15 cellular contexts compared by ENCODE assay signal in the genomic region with DNA sequence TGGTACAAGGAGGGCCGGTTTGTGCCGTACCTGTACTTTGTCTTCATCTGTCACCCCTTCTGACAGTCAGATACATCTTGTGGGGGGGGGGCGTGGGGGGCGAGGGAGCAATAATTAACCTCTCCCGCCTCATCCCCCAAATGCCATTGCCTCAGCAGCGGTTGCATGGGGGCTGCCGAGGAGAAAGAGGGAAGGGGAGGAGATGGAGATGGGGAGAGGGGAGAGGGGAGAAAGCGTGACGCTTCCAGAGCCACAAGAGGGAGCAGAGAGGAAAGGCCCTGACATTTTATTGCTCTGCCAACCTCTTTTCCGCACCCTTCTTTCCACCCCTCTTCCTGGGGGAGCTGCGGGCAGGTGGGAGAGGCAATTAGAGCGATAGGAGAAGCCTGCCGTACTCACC. TPM values are rescaled to one million over a fixed set of nuclear protein-coding genes. Genes with fewer than 3 reads are reported as not detected.
A peak's percentile ranks its signal among the peaks of the same experiment; 100 is the strongest.
DNase-seq lines count a peak whose midpoint lies in the region; ATAC-seq and TF ChIP-seq lines count a peak whose summit lies in the region.
"Had no signal": no experiment of that assay in that cellular context is flagged by ENCODE, and none has a peak within 500 bp of the region (broad histone marks: within the 10 kb centered on the region; RNA-seq: fewer than 3 reads in every experiment).

No MANE protein-coding gene starts in this region.

- ATAC-seq in left ventricle myocardium superior, result no peak
- ATAC-seq: K562 had no signal

- H3K4me1 ChIP-seq in neuronal stem cell (ENCODE audit: control insufficient read depth in 2 of 2, insufficient read depth in 1 of 2, low read depth in 1 of 2, low read length in 2 of 2), result peaks cover 0 to 6% of the 10 kb centered on the region in 2 donors

- H2AK5ac ChIP-seq in neuronal stem cell (ENCODE audit: low read depth, low read length), result no peak overlapping the region

- intact Hi-C loops in left ventricle myocardium superior (cut with micrococcal nuclease), result no loop called here

- H2AFZ ChIP-seq in neuronal stem cell (ENCODE audit: low read length), result no peak overlapping the region

- no peak overlapping the region for H3K4ac ChIP-seq in neuronal stem cell (ENCODE audit: low read length)

- H3K27ac ChIP-seq in VCaP (no peak overlapping the region), neuronal stem cell (replicated peaks; ENCODE audit: low read length) (no peak overlapping the region)

- DNase-seq in H7, result peak; percentile 79
- no peak for DNase-seq in epithelial cell of proximal tubule (ENCODE audit: low read depth)
- no peak for DNase-seq in neuronal stem cell (ENCODE audit: low spot score)
- DNase-seq in NCI-H1417 (lab: John Stamatoyannopoulos, UW), result no peak
- DNase-seq in left ventricle myocardium superior, result no peak
- no peak for DNase-seq in dedifferentiated amniotic fluid mesenchymal stem cell (ENCODE audit: extremely low spot score)
- DNase-seq: C1 segment of cervical spinal cord, DMS 273 treated with DMSO at 0.1 percent for 48 hours, NCI-H1694, NCI-H446 treated with DMSO at 0.1 percent for 48 hours, NCI-H748 treated with DMSO at 0.1 percent for 48 hours, SHP77 had no signal

- H4K8ac ChIP-seq in neuronal stem cell (ENCODE audit: low read depth, low read length), result no peak overlapping the region

- H3K18ac ChIP-seq in neuronal stem cell (ENCODE audit: low read length), result no peak overlapping the region

- H3K14ac ChIP-seq in neuronal stem cell (ENCODE audit: low read length), result no peak overlapping the region

- H2BK12ac ChIP-seq in neuronal stem cell (ENCODE audit: low read length), result no peak overlapping the region

- TF ChIP-seq CTCF in VCaP (conservative IDR thresholded peaks at IDR 0.05), result 0 out of 2 replicates have a peak, but pooled peaks have one; percentile 7
- peak; percentile 6 for TF ChIP-seq CTCF in epithelial cell of proximal tubule (conservative IDR thresholded peaks at IDR 0.05; ENCODE audit: low read depth, low read length)

- no peak overlapping the region for H2BK15ac ChIP-seq in neuronal stem cell (ENCODE audit: low read length)

- no peak overlapping the region for H2BK5ac ChIP-seq in neuronal stem cell (ENCODE audit: low read length)

- no CpG with 5 or more reads among the region's 13 CpGs for WGBS in neuronal stem cell (ENCODE audit: extremely low coverage in 2 of 2, insufficient read length in 2 of 2, insufficient replicate concordance in 1 of 2), 2 donors

- H2BK120ac ChIP-seq in neuronal stem cell (ENCODE audit: low read depth, low read length), result no peak overlapping the region

- H4K91ac ChIP-seq in neuronal stem cell (ENCODE audit: low read depth, low read length, poor library complexity), result no peak overlapping the region

- H3K79me1 ChIP-seq in neuronal stem cell (ENCODE audit: low read depth, low read length), result no peaks in the 10 kb centered on the region

- no peak overlapping the region for H3K4me2 ChIP-seq in neuronal stem cell (ENCODE audit: insufficient read depth, low read length, poor library complexity, severe bottlenecking)

- H3K9ac ChIP-seq in neuronal stem cell (ENCODE audit: low read depth, low read length, poor library complexity), result no peak overlapping the region

- peaks cover 0 to 3% of the 10 kb centered on the region in 2 donors for H3K9me3 ChIP-seq in neuronal stem cell (replicated peaks in 1 of 2; ENCODE audit: control insufficient read depth in 2 of 2, insufficient read depth in 1 of 2, low read depth in 1 of 2, low read length in 2 of 2)

- H3K4me3 ChIP-seq in H7 (ENCODE audit: insufficient read depth, low read depth, low read length), result 0 out of 2 replicates have a peak overlapping the region, but pooled peaks have one; percentile 3
- H3K4me3 ChIP-seq in epithelial cell of proximal tubule (ENCODE audit: low read depth, low read length), result no peak overlapping the region
- H3K4me3 ChIP-seq in neuronal stem cell (ENCODE audit: low read length in 2 of 2), result no peak overlapping the region
- H3K4me3 ChIP-seq: K562 had no signal

- peaks cover 36% of the 10 kb centered on the region for H3K27me3 ChIP-seq in H7 (ENCODE audit: control insufficient read depth, insufficient read depth, low read length)
- peaks cover 0 to 78% (median 42%) of the 10 kb centered on the region in 3 experiments for H3K27me3 ChIP-seq in neuronal stem cell (ENCODE audit: control insufficient read depth in 3 of 3, insufficient read depth in 3 of 3, low read depth in 1 of 3, low read length in 3 of 3)

- no peaks in the 10 kb centered on the region for H3K36me3 ChIP-seq in H7 (replicated peaks; ENCODE audit: control insufficient read depth, insufficient read depth, low read length)
- no peaks in the 10 kb centered on the region for H3K36me3 ChIP-seq in neuronal stem cell (replicated peaks in 1 of 2; ENCODE audit: control insufficient read depth in 2 of 2, insufficient read depth in 2 of 2, low read length in 2 of 2)

- H3K23ac ChIP-seq in neuronal stem cell (ENCODE audit: low read depth, low read length, poor library complexity), result peak overlapping the region; percentile 20

RNA-seq across cellular contexts. Expression of gene KAZALD1, which starts 11.8 kb away (rescaled TPM):
- 11.9 and 22.0 TPM in 2 replicates for total RNA-seq in H7 (2014; rRNA removed; shearing (Covaris generic))
- total RNA-seq in epithelial cell of proximal tubule (2.9 and 4.5 TPM in 2 replicates), left ventricle myocardium superior (7.8 TPM)
- polyA plus RNA-seq in neuronal stem cell (2013, experiment 1 of 2), result 3.0 TPM
- 2.4 TPM for polyA plus RNA-seq in neuronal stem cell (2013, experiment 2 of 2)

RNA-seq across cellular contexts. Expression of gene SFXN3, which starts 42.6 kb away (rescaled TPM):
- total RNA-seq in H7 (2014; rRNA removed; shearing (Covaris generic)), result 4.1 and 5.6 TPM in 2 replicates
- total RNA-seq in epithelial cell of proximal tubule, result 47.6 and 49.5 TPM in 2 replicates
- 0.06 TPM for polyA plus RNA-seq in neuronal stem cell (2013, experiment 1 of 2)
- polyA plus RNA-seq in neuronal stem cell (2013, experiment 2 of 2), result 0.11 TPM
- 11.0 TPM for total RNA-seq in left ventricle myocardium superior

RNA-seq across cellular contexts. Expression of gene PDZD7, which starts 42.7 kb away (rescaled TPM):
- 2.3 and 5.1 TPM in 2 replicates for total RNA-seq in H7 (2014; rRNA removed; shearing (Covaris generic))
- 6.1 and 6.6 TPM in 2 replicates for total RNA-seq in epithelial cell of proximal tubule
- 0.29 TPM for polyA plus RNA-seq in neuronal stem cell (2013, experiment 1 of 2)
- 0.33 TPM for polyA plus RNA-seq in neuronal stem cell (2013, experiment 2 of 2)
- total RNA-seq in left ventricle myocardium superior, result 0.17 TPM

RNA-seq across cellular contexts. Expression of gene TLX1, which starts 57.5 kb away (rescaled TPM):
- 0.11 TPM in 1 of 2 replicates, not detected in the other for total RNA-seq in H7 (2014; rRNA removed; shearing (Covaris generic))
- total RNA-seq in epithelial cell of proximal tubule (not detected in 2 replicates), left ventricle myocardium superior (not detected)
- not detected for polyA plus RNA-seq in neuronal stem cell (2013, experiment 1 of 2)
- polyA plus RNA-seq in neuronal stem cell (2013, experiment 2 of 2), result not detected
- total RNA-seq: H4 had no signal
